ENCODE assay signal across 1 cellular context in genomic region chr4:306551-306961, GRCh38.
A peak's percentile ranks its signal among the peaks of the same experiment; 100 is the strongest.
TF ChIP-seq lines count a peak whose summit lies in the region.

No MANE protein-coding gene starts in this region.

TF ChIP-seq in GM12878, 131 proteins besides CTCF, POLR2A, EP300 and RAD21 (continued from another document):
- TF ChIP-seq CREM (IDR thresholded peaks at IDR 0.05; ENCODE audit: low read depth) (peak; percentile 52; the same call in 1 of the 2 replicates), HCFC1 (IDR thresholded peaks at IDR 0.05; ENCODE audit: low read length) (no peak), GATAD2B (conservative IDR thresholded peaks at IDR 0.05; ENCODE audit: low read depth) (0 out of 2 replicates have a peak, but pooled peaks have one; percentile 28), ZBTB33 (IDR thresholded peaks at IDR 0.05) (no peak), JUNB (IDR thresholded peaks at IDR 0.05) (0 out of 2 replicates have a peak, but pooled peaks have one; percentile 11), ZNF207 (IDR thresholded peaks at IDR 0.05; ENCODE audit: borderline replicate concordance) (no peak), BCL11A (IDR thresholded peaks at IDR 0.05; ENCODE audit: low read depth, low read length) (peak; percentile 77), EED (IDR thresholded peaks at IDR 0.05; ENCODE audit: low read depth) (peak; percentile 66; the same call in 1 of the 2 replicates), PBX3 (IDR thresholded peaks at IDR 0.05; ENCODE audit: insufficient replicate concordance, low read depth, low read length) (peak; percentile 59), CBX5 (IDR thresholded peaks at IDR 0.05; ENCODE audit: low read depth) (no peak), IKZF2 (IDR thresholded peaks at IDR 0.05) (peak; percentile 79 to 85), GABPA (IDR thresholded peaks at IDR 0.05; ENCODE audit: low read depth) (peak; percentile 27; the same call in 1 of the 2 replicates), CEBPB (IDR thresholded peaks at IDR 0.05; ENCODE audit: borderline replicate concordance in 1 of 2, low read depth in 2 of 2, low read length in 2 of 2) (no peak), SP1 (IDR thresholded peaks at IDR 0.05; ENCODE audit: low read depth, low read length) (peak; percentile 12), BACH1 (IDR thresholded peaks at IDR 0.05; ENCODE audit: borderline replicate concordance) (0 out of 2 replicates have a peak, but pooled peaks have one; percentile 26), TCF12 (IDR thresholded peaks at IDR 0.05; ENCODE audit: low read depth, low read length) (peak; percentile 71), FOXM1 (IDR thresholded peaks at IDR 0.05; ENCODE audit: low read depth, low read length) (peak; percentile 73; the same call in 1 of the 2 replicates), RAD51 (IDR thresholded peaks at IDR 0.05) (no peak), TCF3 (IDR thresholded peaks at IDR 0.05; ENCODE audit: borderline replicate concordance, insufficient read depth, low read depth, low read length) (peak; percentile 75), SIN3A (IDR thresholded peaks at IDR 0.05; ENCODE audit: low read depth, low read length) (no peak), ZSCAN29 (IDR thresholded peaks at IDR 0.05) (no peak), ATF2 (IDR thresholded peaks at IDR 0.05; ENCODE audit: low read length) (peak; percentile 74), RELB (IDR thresholded peaks at IDR 0.05; ENCODE audit: low read depth) (0 out of 2 replicates have a peak, but pooled peaks have one; percentile 33), ATF7 (IDR thresholded peaks at IDR 0.05; ENCODE audit: low read depth) (peak; percentile 88), PAX5 (IDR thresholded peaks at IDR 0.05; ENCODE audit: borderline replicate concordance, low read depth, low read length) (peak; percentile 80; the same call in 1 of the 2 replicates), NBN (IDR thresholded peaks at IDR 0.05) (0 out of 2 replicates have a peak, but pooled peaks have one; percentile 44), MTA2 (IDR thresholded peaks at IDR 0.05; ENCODE audit: low read depth) (peak; percentile 88), HDGF (IDR thresholded peaks at IDR 0.05) (no peak), PKNOX1 (IDR thresholded peaks at IDR 0.05) (peak; percentile 80), MLLT1 (IDR thresholded peaks at IDR 0.05) (peak; percentile 62; the same call in 1 of the 2 replicates), BHLHE40 (IDR thresholded peaks at IDR 0.05; ENCODE audit: borderline replicate concordance in 1 of 2, low read depth in 2 of 2, low read length in 1 of 2) (peak in 1 of 2 experiments; percentile 56; a peak in 1 of 4 replicates), SKIL (IDR thresholded peaks at IDR 0.05; ENCODE audit: low read depth, poor library complexity, severe bottlenecking) (peak; percentile 26), ZNF687 (IDR thresholded peaks at IDR 0.05) (no peak), CBFB (IDR thresholded peaks at IDR 0.05; ENCODE audit: low read depth) (peak; percentile 63; the same call in 1 of the 2 replicates), SRF (IDR thresholded peaks at IDR 0.05; ENCODE audit: low read depth in 2 of 2, low read length in 2 of 2) (no peak)
TF ChIP-seq in GM12878: peak in this region for 34.
